8 cellular contexts compared by ENCODE assay signal in the genomic region with DNA sequence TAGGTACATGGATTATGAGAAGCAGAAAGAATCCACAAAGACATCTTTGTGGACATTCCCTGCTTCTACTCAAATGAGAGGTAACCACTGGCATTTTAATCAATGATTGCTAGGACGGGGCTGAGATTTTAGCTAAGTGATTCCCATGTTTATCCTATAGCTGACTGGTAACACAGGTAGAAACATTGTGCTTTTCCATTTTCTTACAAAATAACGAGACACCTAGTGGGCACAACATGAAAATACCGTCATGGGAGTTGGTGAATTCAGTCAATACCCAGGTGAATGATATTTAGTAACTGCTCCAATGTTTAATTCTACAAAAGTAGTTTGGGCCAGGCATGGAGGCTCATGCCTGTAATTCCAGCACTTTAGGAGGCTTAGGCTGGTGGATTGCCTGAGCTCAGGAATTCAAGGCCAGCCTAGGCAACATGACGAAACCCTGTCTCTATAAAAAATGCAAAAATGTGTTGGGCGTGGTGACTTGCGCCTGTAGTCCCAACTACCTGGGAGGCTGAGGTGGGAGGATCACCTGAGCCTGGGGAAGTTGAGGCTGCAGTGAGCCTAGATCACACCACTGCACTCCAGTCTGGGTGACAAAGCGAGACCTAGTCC. TPM values are rescaled to one million over a fixed set of nuclear protein-coding genes. Genes with fewer than 3 reads are reported as not detected.
DNase-seq lines count a peak whose midpoint lies in the region; ATAC-seq, FAIRE-seq and TF ChIP-seq lines count a peak whose summit lies in the region.

No MANE protein-coding gene starts in this region.

- H3K4me1 Mint-ChIP-seq in naive thymus-derived CD4-positive, alpha-beta T cell, result peaks cover 45 to 81% (median 64%) of the 10 kb centered on the region in 7 donors

- H3K27ac Mint-ChIP-seq in naive thymus-derived CD4-positive, alpha-beta T cell, result peak overlapping the region; percentile 90 to 99 (median 96)

- peaks cover 0 to 5% (median 0%) of the 10 kb centered on the region in 5 donors for H3K36me3 Mint-ChIP-seq in naive thymus-derived CD4-positive, alpha-beta T cell

- no peaks in the 10 kb centered on the region for H3K9me3 ChIP-seq in A673 (ENCODE audit: low read depth, low read length, poor library complexity, severe bottlenecking)
- H3K9me3 ChIP-seq in naive thymus-derived CD4-positive, alpha-beta T cell (ENCODE audit: control insufficient read depth in 2 of 3, low read length in 3 of 3), result no peaks in the 10 kb centered on the region
- no peaks in the 10 kb centered on the region for H3K9me3 ChIP-seq in stomach

- intact Hi-C loops in A673 (cut with micrococcal nuclease; ENCODE audit: unreplicated experiment) (no loop called here), stomach (cut with DNase I; ENCODE audit: low total_unique reads) (no loop called here)
- intact Hi-C loops in naive thymus-derived CD4-positive, alpha-beta T cell (cut with micrococcal nuclease), result loop anchor here (1.0 to 2.0 kb wide), 7 partner anchors 22 to 218 kb away; partner anchors contain the start of genes INTS14 (in 1 of the 2) and RAB11A (in 1 of the 2)

- peak; percentile 65 for ATAC-seq in naive thymus-derived CD4-positive, alpha-beta T cell
- no peak for ATAC-seq in HG03457 (IDR thresholded peaks at IDR 0.05; ENCODE audit: unreplicated experiment)
- no peak for ATAC-seq in GM19467 (IDR thresholded peaks at IDR 0.05; ENCODE audit: unreplicated experiment)

- DNase-seq in A673 (ENCODE audit: low spot score), result peak; percentile 17
- peak; percentile 21 for DNase-seq in EL
- DNase-seq in NCI-H2227 treated with DMSO at 0.1 percent for 48 hours (lab: John Stamatoyannopoulos, UW), result peak; percentile 23
- peak; percentile 56 for DNase-seq in bronchial epithelial cell (ENCODE audit: low read depth)
- DNase-seq in naive thymus-derived CD4-positive, alpha-beta T cell, result peak in 7 of 9 donors; percentile 37 to 73 (median 61)
- DNase-seq in stomach, result no peak

- no peak overlapping the region for H3K27ac ChIP-seq in A673 (ENCODE audit: low read depth, low read length, poor library complexity, severe bottlenecking)
- peak overlapping the region; percentile 78 for H3K27ac ChIP-seq in naive thymus-derived CD4-positive, alpha-beta T cell (ENCODE audit: low read depth, low read length)
- H3K27ac ChIP-seq in stomach, result peak overlapping the region in 1 of 5 donors; percentile 11

- CTCF ChIA-PET in A673 (lab: Charles Lee), result no interaction called here
- CTCF ChIA-PET in naive thymus-derived CD4-positive, alpha-beta T cell (lab: Charles Lee), result interaction anchor here (0.7 to 1.4 kb wide), 12 partner anchors 9 to 188 kb away, joined by 3 to 9 read pairs (median 4); partner anchors contain the start of gene DENND4A

- no peak for TF ChIP-seq EP300 in stomach (IDR thresholded peaks at IDR 0.05)

- WGBS in stomach, 5 donors, result 57 to 62% (median 60%) methylated on average over 7 of the region's 7 CpGs

- BruUV-seq in A673 (replicated peaks; lab: Mats Ljungman, UMichigan), result no TSS peak

- H3K4me3 ChIP-seq in A673 (ENCODE audit: low read depth, low read length, poor library complexity, severe bottlenecking), result no peak overlapping the region
- H3K4me3 ChIP-seq in bronchial epithelial cell (ENCODE audit: low read depth, low read length), result no peak overlapping the region
- peak overlapping the region; percentile 39 for H3K4me3 ChIP-seq in naive thymus-derived CD4-positive, alpha-beta T cell (ENCODE audit: low read length)
- H3K4me3 ChIP-seq in stomach, result no peak overlapping the region

- POLR2A ChIA-PET in A673 (lab: Charles Lee; ENCODE audit: low non-redundant PET), result no interaction called here
- POLR2A ChIA-PET in naive thymus-derived CD4-positive, alpha-beta T cell (lab: Charles Lee), result interaction anchor here (0.6 to 1.5 kb wide), 9 partner anchors 10 to 60 kb away, joined by 4 to 31 read pairs (median 5); partner anchors contain the start of genes DENND4A and RAB11A

- no peak for TF ChIP-seq POLR2A in stomach (IDR thresholded peaks at IDR 0.05)

- no peaks in the 10 kb centered on the region for H3K27me3 ChIP-seq in A673 (replicated peaks; ENCODE audit: insufficient read depth, low read depth, low read length, poor library complexity)
- H3K27me3 ChIP-seq in bronchial epithelial cell (ENCODE audit: control insufficient read depth, insufficient read depth, low read length), result no peaks in the 10 kb centered on the region
- H3K27me3 ChIP-seq in naive thymus-derived CD4-positive, alpha-beta T cell (ENCODE audit: control insufficient read depth in 2 of 2, insufficient read depth in 2 of 2, low read length in 2 of 2), result no peaks in the 10 kb centered on the region
- H3K27me3 ChIP-seq in stomach, result no peaks in the 10 kb centered on the region

- no peaks in the 10 kb centered on the region for H3K27me3 Mint-ChIP-seq in naive thymus-derived CD4-positive, alpha-beta T cell

- no peaks in the 10 kb centered on the region for H3K36me3 ChIP-seq in A673 (ENCODE audit: insufficient read depth, low read length, poor library complexity, severe bottlenecking)
- H3K36me3 ChIP-seq in bronchial epithelial cell (ENCODE audit: control insufficient read depth, insufficient read depth, low read length), result no peaks in the 10 kb centered on the region
- no peaks in the 10 kb centered on the region for H3K36me3 ChIP-seq in naive thymus-derived CD4-positive, alpha-beta T cell (ENCODE audit: control insufficient read depth in 2 of 3, insufficient read depth in 3 of 3, low read length in 3 of 3)
- H3K36me3 ChIP-seq in stomach, result no peaks in the 10 kb centered on the region

- peak overlapping the region; percentile 52 to 84 (median 74) for H3K4me3 Mint-ChIP-seq in naive thymus-derived CD4-positive, alpha-beta T cell

- FAIRE-seq in bronchial epithelial cell (lab: Jason Lieb, UNC), result no peak

- H3K4me1 ChIP-seq in A673 (ENCODE audit: insufficient read depth, low read length, poor library complexity, severe bottlenecking), result peaks cover 19% of the 10 kb centered on the region
- peaks cover 51 to 60% of the 10 kb centered on the region in 2 donors for H3K4me1 ChIP-seq in naive thymus-derived CD4-positive, alpha-beta T cell (ENCODE audit: control insufficient read depth in 2 of 2, insufficient read depth in 2 of 2, low read length in 2 of 2)
- peaks cover 25 to 46% (median 34%) of the 10 kb centered on the region in 4 donors for H3K4me1 ChIP-seq in stomach

- peak; percentile 56 for TF ChIP-seq CTCF in A673 (conservative IDR thresholded peaks at IDR 0.05; ENCODE audit: low read depth, low read length)
- TF ChIP-seq CTCF in bronchial epithelial cell (IDR thresholded peaks at IDR 0.05; ENCODE audit: insufficient read depth, low read length, severe bottlenecking), result peak; percentile 42
- peak in 3 of 7 experiments; percentile 19 to 46 (median 41) for TF ChIP-seq CTCF in stomach (IDR thresholded peaks at IDR 0.05)

- H3K9me3 Mint-ChIP-seq in naive thymus-derived CD4-positive, alpha-beta T cell, result no peaks in the 10 kb centered on the region

RNA-seq across cellular contexts. Expression of gene DENND4A, which starts 37.2 kb away (rescaled TPM):
- 13.2 TPM in 2 replicates for total RNA-seq in A673 (2021)
- 11.1 and 12.0 TPM in 2 replicates for total RNA-seq in bronchial epithelial cell
- 10 to 100 TPM; 40.0 to 67.9 (median 64.6) TPM for total RNA-seq in naive thymus-derived CD4-positive, alpha-beta T cell
- polyA plus RNA-seq in naive thymus-derived CD4-positive, alpha-beta T cell, result 10 to 100 TPM; 14.1 to 14.9 TPM
- 10 to 100 TPM; 21.1 to 60.6 (median 32.0) TPM for total RNA-seq in stomach
- 1 to 10 TPM; 5.0 to 7.9 (median 7.4) TPM for polyA plus RNA-seq in stomach

RNA-seq across cellular contexts. Expression of gene RAB11A, which starts 40.0 kb away (rescaled TPM):
- 220 and 227 TPM in 2 replicates for total RNA-seq in A673 (2021)
- 167 and 195 TPM in 2 replicates for total RNA-seq in bronchial epithelial cell
- 100 to 1,000 TPM in 2 of 5 experiments, 10 to 100 TPM in 3; 80.9 to 201 (median 88.7) TPM for total RNA-seq in naive thymus-derived CD4-positive, alpha-beta T cell
- polyA plus RNA-seq in naive thymus-derived CD4-positive, alpha-beta T cell, result 100 to 1,000 TPM; 213 to 224 TPM
- total RNA-seq in stomach, result 100 to 1,000 TPM; 133 to 267 (median 172) TPM
- polyA plus RNA-seq in stomach, result 100 to 1,000 TPM; 129 to 360 (median 194) TPM

Comparison
In these comparisons a context has a peak if more than half of its experiments do, and no peak if none do; other contexts are left out.
1. intact Hi-C loops: an anchor here in naive thymus-derived CD4-positive, alpha-beta T cell (1.0 to 2.0 kb wide); none called in A673 and stomach.